In genomic region chr9:76987594-76988200, GRCh38 we compare ENCODE assay signal across 8 cellular contexts. TPM values are rescaled to one million over a fixed set of nuclear protein-coding genes. Genes with fewer than 3 reads are reported as not detected.
DNase-seq lines count a peak whose midpoint lies in the region; ATAC-seq and TF ChIP-seq lines count a peak whose summit lies in the region.

No MANE protein-coding gene starts in this region.

- H4K5ac ChIP-seq in mesendoderm (ENCODE audit: low read length): no peak overlapping the region

- H3K27me3 ChIP-seq in HCT116 (ENCODE audit: insufficient read depth, low read length) (peaks cover 23% of the 10 kb centered on the region), mesendoderm (ENCODE audit: insufficient read depth, low read length, poor library complexity) (no peaks in the 10 kb centered on the region)

- H3K9me2 ChIP-seq in HCT116 (ENCODE audit: insufficient read depth): no peaks in the 10 kb centered on the region

- no peak overlapping the region for H4K8ac ChIP-seq in mesendoderm (ENCODE audit: low read depth, low read length)

- peak; percentile 83 for DNase-seq in DMS153 treated with DMSO at 0.1 percent for 48 hours (lab: John Stamatoyannopoulos, UW; ENCODE audit: unreplicated experiment)
- peak; percentile 48 for DNase-seq in HCT116 (ENCODE audit: low read depth, low spot score)
- peak; percentile 88 for DNase-seq in NCI-H69 (lab: John Stamatoyannopoulos, UW)
- DNase-seq in chondrocyte (ENCODE audit: low spot score): no peak
- DNase-seq in mesendoderm: peak; percentile 82
- no peak for DNase-seq in activated naive CD4-positive, alpha-beta T cell (lab: John Stamatoyannopoulos, UW)

- peaks cover 35% of the 10 kb centered on the region for H3K27me3 Mint-ChIP-seq in chondrocyte (ENCODE audit: low read depth)

- CTCF ChIA-PET in HCT116 (lab: Charles Lee): interaction anchor here (1.0 to 5.1 kb wide), 6 partner anchors 9 to 226 kb away, joined by 3 to 89 read pairs (median 4); no protein-coding TSS in a partner anchor

- H3K4me2 ChIP-seq in HCT116 (ENCODE audit: low read length): no peak overlapping the region
- no peak overlapping the region for H3K4me2 ChIP-seq in mesendoderm (ENCODE audit: low read length)

- TF ChIP-seq POLR2A in HCT116 (IDR thresholded peaks at IDR 0.05; ENCODE audit: borderline replicate concordance, extremely low read depth, insufficient read depth, insufficient read length): no peak

- H3K56ac ChIP-seq in mesendoderm (ENCODE audit: low read length): no peak overlapping the region

- TF ChIP-seq RAD21 in HCT116 (IDR thresholded peaks at IDR 0.05; ENCODE audit: low read depth): peak; percentile 90

- no peak overlapping the region for H3K4ac ChIP-seq in mesendoderm (ENCODE audit: low read depth, low read length)

- TF ChIP-seq CTCF in HCT116 (IDR thresholded peaks at IDR 0.05 in 2 of 3, conservative IDR thresholded peaks at IDR 0.05 in 1 of 3; ENCODE audit: borderline replicate concordance in 1 of 3, insufficient read depth in 1 of 3, low read depth in 2 of 3, low read length in 2 of 3) (peak; percentile 64 to 80 (median 72)), chondrocyte (IDR thresholded peaks at IDR 0.05) (peak; percentile 85)

- no peak overlapping the region for H2AFZ ChIP-seq in HCT116 (ENCODE audit: low read depth, low read length, poor library complexity, severe bottlenecking)

- H3K9ac ChIP-seq in HCT116 (ENCODE audit: low read length) (no peak overlapping the region), mesendoderm (ENCODE audit: low read length) (no peak overlapping the region)

- intact Hi-C loops in HCT116 (cut with micrococcal nuclease): loop anchor here (1.0 kb wide), 2 partner anchors 177 to 230 kb away; no protein-coding TSS in a partner anchor

- H3K18ac ChIP-seq in mesendoderm (ENCODE audit: low read length): no peak overlapping the region

- no peaks in the 10 kb centered on the region for H3K9me3 Mint-ChIP-seq in chondrocyte (ENCODE audit: low read depth)

- H3K27ac ChIP-seq in HCT116 (ENCODE audit: low read depth, low read length): no peak overlapping the region
- no peak overlapping the region for H3K27ac ChIP-seq in mesendoderm (ENCODE audit: low read depth, low read length)

- RAD21 ChIA-PET in HCT116 (lab: Charles Lee; ENCODE audit: low non-redundant PET in 1 of 2, low total read pairs in 2 of 2, uncharacterized antibody in 2 of 2, unreplicated experiment in 2 of 2): interaction anchor here in 1 of 2 experiments (0.6 kb wide), 2 partner anchors 176 to 178 kb away, joined by 3 read pairs; no protein-coding TSS in a partner anchor

- H2BK5ac ChIP-seq in mesendoderm (ENCODE audit: low read length): no peak overlapping the region

- H3K4me1 ChIP-seq in HCT116 (ENCODE audit: control insufficient read depth in 1 of 2, insufficient read depth in 2 of 2, low read length in 2 of 2) (no peaks in the 10 kb centered on the region), mesendoderm (ENCODE audit: control insufficient read depth, low read depth, low read length) (no peaks in the 10 kb centered on the region)

- H3K79me1 ChIP-seq in mesendoderm (ENCODE audit: low read length): no peaks in the 10 kb centered on the region

- no peak overlapping the region for H2BK15ac ChIP-seq in mesendoderm (replicated peaks; ENCODE audit: low read depth)

- no CpG with 5 or more reads among the region's 3 CpGs for WGBS in mesendoderm (ENCODE audit: extremely low coverage, insufficient coverage, low lambda C conversion rate)

- H2AK5ac ChIP-seq in mesendoderm (ENCODE audit: low read length): no peak overlapping the region

- peak; percentile 90 for ATAC-seq in HCT116
- no peak for ATAC-seq in GM18520 (IDR thresholded peaks at IDR 0.05; ENCODE audit: unreplicated experiment)
- no peak for ATAC-seq in HG02623 (IDR thresholded peaks at IDR 0.05; ENCODE audit: unreplicated experiment)

- no peaks in the 10 kb centered on the region for H3K4me1 Mint-ChIP-seq in chondrocyte (ENCODE audit: low read depth)

- no peak overlapping the region for H2BK120ac ChIP-seq in mesendoderm (ENCODE audit: low read depth, low read length)

- H3K23ac ChIP-seq in mesendoderm (ENCODE audit: low read length): no peak overlapping the region

- no TSS peak for BruUV-seq in HCT116 (replicated peaks; lab: Mats Ljungman, UMichigan)

- POLR2A ChIA-PET in HCT116 (lab: Charles Lee): no interaction called here

- H3K36me3 ChIP-seq in HCT116 (ENCODE audit: control insufficient read depth in 1 of 2, insufficient read depth in 2 of 2, low read length in 2 of 2): no peaks in the 10 kb centered on the region
- H3K36me3 ChIP-seq in mesendoderm (ENCODE audit: control insufficient read depth, insufficient read depth, low read length): no peaks in the 10 kb centered on the region

- no peak overlapping the region for H3K4me3 ChIP-seq in HCT116 (replicated peaks in 1 of 2; ENCODE audit: low read depth in 1 of 2, low read length in 2 of 2)
- no peak overlapping the region for H3K4me3 ChIP-seq in mesendoderm (ENCODE audit: low read length)

- no peak overlapping the region for H3K4me3 Mint-ChIP-seq in chondrocyte (ENCODE audit: unreplicated experiment)

- no peak overlapping the region for H3K27ac Mint-ChIP-seq in chondrocyte (ENCODE audit: unreplicated experiment)

- H3K79me2 ChIP-seq in HCT116 (ENCODE audit: insufficient read depth, low read length) (no peaks in the 10 kb centered on the region), mesendoderm (ENCODE audit: control insufficient read depth, insufficient read depth, low read length) (no peaks in the 10 kb centered on the region)

- no peaks in the 10 kb centered on the region for H4K20me1 ChIP-seq in HCT116 (ENCODE audit: insufficient read depth)

- H3K9me3 ChIP-seq in HCT116 (ENCODE audit: control insufficient read depth in 1 of 2, insufficient read depth in 1 of 2, low read depth in 1 of 2, low read length in 2 of 2): no peaks in the 10 kb centered on the region

- no peaks in the 10 kb centered on the region for H3K36me3 Mint-ChIP-seq in chondrocyte (ENCODE audit: low read depth)

TF ChIP-seq in HCT116, 20 proteins besides CTCF, POLR2A, EP300 and RAD21:
- TF ChIP-seq TCF7L2 (IDR thresholded peaks at IDR 0.05; ENCODE audit: borderline replicate concordance, extremely low read depth, insufficient read depth, insufficient read length): no peak
- TF ChIP-seq JUND (IDR thresholded peaks at IDR 0.05): no peak
- no peak for TF ChIP-seq ATF3 (IDR thresholded peaks at IDR 0.05)
- TF ChIP-seq EGR1 (IDR thresholded peaks at IDR 0.05; ENCODE audit: low read depth): no peak

RNA-seq across cellular contexts. Expression of gene FOXB2, which starts 31.8 kb away (rescaled TPM):
- total RNA-seq in HCT116 (2021; ENCODE audit: unreplicated experiment) (not detected), chondrocyte (not detected in 3 replicates)
- not detected in 2 replicates for polyA plus RNA-seq in HCT116 (2012)
- polyA plus RNA-seq in mesendoderm (2013, experiment 1 of 2): 0.06 TPM
- polyA plus RNA-seq in mesendoderm (2013, experiment 2 of 2): 0.04 TPM

Comparison
In these comparisons a context has a peak if more than half of its experiments do, and no peak if none do; other contexts are left out.
1. DNase-seq: peak in DMS153 treated with DMSO at 0.1 percent for 48 hours (single experiment), HCT116 (single experiment), NCI-H69 (single experiment) and mesendoderm (single experiment); none in chondrocyte (single experiment) and activated naive CD4-positive, alpha-beta T cell (0 of 4).